Comparison of ENCODE assay signal across 1 cellular context in genomic region chr11:121563900-121564822, GRCh38.
TF ChIP-seq lines count a peak whose summit lies in the region.

No MANE protein-coding gene starts in this region.

TF ChIP-seq in GM12878, 131 proteins besides CTCF, POLR2A, EP300 and RAD21 (continued from another document):
- TF ChIP-seq ZBTB11 (CRISPR knock-in tag; IDR thresholded peaks at IDR 0.05) (no peak), SMARCA5 (IDR thresholded peaks at IDR 0.05) (no peak), SUZ12 (IDR thresholded peaks at IDR 0.05; ENCODE audit: unreplicated experiment) (no peak), SREBF1 (IDR thresholded peaks at IDR 0.05; ENCODE audit: low read length) (no peak), ZBED1 (IDR thresholded peaks at IDR 0.05; ENCODE audit: borderline replicate concordance) (no peak), KAT2A (conservative IDR thresholded peaks at IDR 0.05; ENCODE audit: control insufficient read depth, low read depth, low read length) (no peak), STAT3 (IDR thresholded peaks at IDR 0.05; ENCODE audit: low read depth, low read length) (no peak), ZBTB40 (IDR thresholded peaks at IDR 0.05; ENCODE audit: borderline replicate concordance) (no peak), TCF12 (IDR thresholded peaks at IDR 0.05; ENCODE audit: low read depth, low read length) (no peak), ZNF217 (IDR thresholded peaks at IDR 0.05) (no peak), BMI1 (IDR thresholded peaks at IDR 0.05; ENCODE audit: borderline replicate concordance) (no peak), ATF3 (IDR thresholded peaks at IDR 0.05; ENCODE audit: borderline replicate concordance, extremely low read depth, low read depth, low read length) (no peak)
